1 cellular context compared by ENCODE assay signal in genomic region chr1:214220891-214221290, GRCh38.
TF ChIP-seq lines count a peak whose summit lies in the region.

No MANE protein-coding gene starts in this region.

TF ChIP-seq in HepG2, 621 proteins besides CTCF, POLR2A, EP300 and RAD21:
- TF ChIP-seq ZNF574 (CRISPR knock-in tag; IDR thresholded peaks at IDR 0.05) (no peak), HOXD1 (CRISPR knock-in tag; IDR thresholded peaks at IDR 0.05) (no peak), ZBTB26 (CRISPR knock-in tag; IDR thresholded peaks at IDR 0.05; ENCODE audit: borderline replicate concordance) (peak; percentile 85), ARNT2 (CRISPR knock-in tag; IDR thresholded peaks at IDR 0.05; ENCODE audit: low read depth) (no peak), HOXA5 (CRISPR knock-in tag; IDR thresholded peaks at IDR 0.05) (no peak), USF2 (IDR thresholded peaks at IDR 0.05; ENCODE audit: low read depth, low read length) (no peak), USF2 (CRISPR knock-in tag; IDR thresholded peaks at IDR 0.05; ENCODE audit: borderline replicate concordance) (no peak), ZNF800 (CRISPR knock-in tag; IDR thresholded peaks at IDR 0.05) (no peak), MAF1 (CRISPR knock-in tag; IDR thresholded peaks at IDR 0.05; ENCODE audit: borderline replicate concordance) (no peak), ZNF446 (CRISPR knock-in tag; IDR thresholded peaks at IDR 0.05) (no peak), PLRG1 (conservative IDR thresholded peaks at IDR 0.05) (no peak), CAMTA2 (CRISPR knock-in tag; IDR thresholded peaks at IDR 0.05; ENCODE audit: borderline replicate concordance) (no peak), KIAA2018 (CRISPR knock-in tag; IDR thresholded peaks at IDR 0.05; ENCODE audit: borderline replicate concordance) (no peak), EZH2 (conservative IDR thresholded peaks at IDR 0.05; ENCODE audit: low read depth, low read length) (no peak), SRSF4 (IDR thresholded peaks at IDR 0.05; ENCODE audit: low read depth, low read length, poor library complexity, severe bottlenecking) (no peak), ARID5B (CRISPR knock-in tag; IDR thresholded peaks at IDR 0.05) (0 out of 2 replicates have a peak, but pooled peaks have one; percentile 29), ZNF24 (IDR thresholded peaks at IDR 0.05) (peak; percentile 87), POGK (CRISPR knock-in tag; conservative IDR thresholded peaks at IDR 0.05) (no peak), SOX5 (CRISPR knock-in tag; IDR thresholded peaks at IDR 0.05; ENCODE audit: borderline replicate concordance) (no peak)
TF ChIP-seq in HepG2: peak in this region for 3.
